ENCODE assay signal across 8 cellular contexts in the genomic region with DNA sequence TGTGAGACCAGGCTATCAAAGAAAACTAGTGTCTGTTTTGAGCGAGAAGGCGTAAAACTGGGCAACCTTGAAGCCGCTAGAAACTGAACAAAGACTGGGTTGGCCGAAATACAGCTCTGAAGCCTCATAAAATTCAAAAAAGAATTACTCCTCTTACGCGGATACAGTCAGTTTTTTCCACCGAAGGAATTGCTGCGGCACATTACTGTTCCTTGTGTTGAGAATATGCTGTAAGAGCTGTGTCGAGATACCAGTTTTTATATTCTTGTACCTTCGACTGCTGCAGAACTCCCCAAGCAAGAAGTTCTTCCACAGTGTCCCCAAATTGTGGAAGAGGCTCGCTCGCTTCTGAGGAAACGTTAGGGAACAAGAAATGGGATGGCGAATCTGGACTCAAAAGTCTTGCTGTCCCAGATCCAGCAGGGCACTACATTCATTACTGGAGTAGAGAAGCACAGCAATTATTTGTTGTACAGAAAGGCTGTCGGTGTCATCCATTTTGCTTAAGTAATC. TPM values are rescaled to one million over a fixed set of nuclear protein-coding genes. Genes with fewer than 3 reads are reported as not detected.
A peak's percentile ranks its signal among the peaks of the same experiment; 100 is the strongest.
DNase-seq lines count a peak whose midpoint lies in the region; ATAC-seq, FAIRE-seq and TF ChIP-seq lines count a peak whose summit lies in the region.

No MANE protein-coding gene starts in this region.

- H3K4me1 ChIP-seq in Loucy (ENCODE audit: insufficient read depth, low read length, poor library complexity, severe bottlenecking), result peaks cover 12% of the 10 kb centered on the region
- H3K4me1 ChIP-seq in vagina, result peaks cover 32% of the 10 kb centered on the region

- peak overlapping the region; percentile 98 for H3K4me3 Mint-ChIP-seq in memory B cell

- intact Hi-C loops in vagina (cut with DNase I), result no loop called here

- H3K36me3 Mint-ChIP-seq in memory B cell, result peaks cover 4% of the 10 kb centered on the region

- H3K36me3 ChIP-seq in Loucy (ENCODE audit: insufficient read depth, low read length), result peaks cover 4% of the 10 kb centered on the region; the same call in 1 of the 2 replicates
- H3K36me3 ChIP-seq in bronchial epithelial cell (ENCODE audit: control insufficient read depth, insufficient read depth, low read length), result peaks cover 5% of the 10 kb centered on the region
- peaks cover 0 to 13% of the 10 kb centered on the region in 2 donors for H3K36me3 ChIP-seq in vagina

- H3F3A ChIP-seq in Loucy (ENCODE audit: low read depth), result peaks cover 3% of the 10 kb centered on the region; the same call in 1 of the 2 replicates

- no peak for TF ChIP-seq CTCF in Loucy (conservative IDR thresholded peaks at IDR 0.05; ENCODE audit: low read length)
- TF ChIP-seq CTCF in bronchial epithelial cell (IDR thresholded peaks at IDR 0.05; ENCODE audit: insufficient read depth, low read length, severe bottlenecking), result no peak
- TF ChIP-seq CTCF in vagina (IDR thresholded peaks at IDR 0.05), result no peak

- H3K27ac Mint-ChIP-seq in memory B cell, result peak overlapping the region; percentile 97

- H4K20me1 ChIP-seq in Loucy (ENCODE audit: insufficient read depth, low read length, poor library complexity, severe bottlenecking), result peaks cover 24% of the 10 kb centered on the region

- no peaks in the 10 kb centered on the region for H3K9me2 ChIP-seq in Loucy (replicated peaks; ENCODE audit: low read depth, low read length)

- H3K9ac ChIP-seq in Loucy (ENCODE audit: low read depth, low read length, poor library complexity, severe bottlenecking), result peak overlapping the region; percentile 93

- peaks cover 6% of the 10 kb centered on the region for H3K27me3 Mint-ChIP-seq in memory B cell

- H3K79me2 ChIP-seq in Loucy (ENCODE audit: insufficient read depth, low read length), result peaks cover 34% of the 10 kb centered on the region

- peak overlapping the region; percentile 76 for H2AFZ ChIP-seq in Loucy (ENCODE audit: low read length)

- H3K4me3 ChIP-seq in Loucy (ENCODE audit: low read length, poor library complexity, severe bottlenecking) (peak overlapping the region; percentile 99), bronchial epithelial cell (ENCODE audit: low read depth, low read length) (peak overlapping the region; percentile 56), vagina (peak overlapping the region; percentile 70 to 77)

- TF ChIP-seq POLR2A in vagina (IDR thresholded peaks at IDR 0.05), result no peak

- H3K4me2 ChIP-seq in Loucy (ENCODE audit: low read depth, low read length, poor library complexity, severe bottlenecking), result peak overlapping the region; percentile 59

- peak; percentile 24 for DNase-seq in Ammon's horn (ENCODE audit: low spot score)
- DNase-seq in bronchial epithelial cell (ENCODE audit: low read depth), result peak; percentile 21
- peak in 1 of 2 donors; percentile 2 for DNase-seq in memory B cell (ENCODE audit: low spot score in 2 of 2)
- DNase-seq in vagina (ENCODE audit: extremely low spot score in 2 of 2), result no peak
- DNase-seq in stimulated activated CD4-positive, alpha-beta T cell treated with anti-CD3 and anti-CD28 coated beads, Interleukin-4, amount 100 ng/mL, for 1 hour, result no peak
- no peak for DNase-seq in ecto neural progenitor cell (ENCODE audit: low spot score)

- H3K4me1 Mint-ChIP-seq in memory B cell, result peaks cover 9% of the 10 kb centered on the region

- H3K9me3 ChIP-seq in Loucy (ENCODE audit: insufficient read depth, low read depth, low read length), result no peaks in the 10 kb centered on the region
- H3K9me3 ChIP-seq in vagina, result no peaks in the 10 kb centered on the region

- H3K27ac ChIP-seq in vagina, result peak overlapping the region; percentile 89

- H3K9me3 Mint-ChIP-seq in memory B cell, result no peaks in the 10 kb centered on the region

- H3K27me3 ChIP-seq in Loucy (ENCODE audit: insufficient read depth, low read length, poor library complexity, severe bottlenecking) (peaks cover 34% of the 10 kb centered on the region), bronchial epithelial cell (ENCODE audit: control insufficient read depth, insufficient read depth, low read length) (no peaks in the 10 kb centered on the region), vagina (no peaks in the 10 kb centered on the region)

- peak; percentile 10 for ATAC-seq in GM19397 (IDR thresholded peaks at IDR 0.05; ENCODE audit: unreplicated experiment)
- ATAC-seq in memory B cell (ENCODE audit: low read depth), result no peak

- FAIRE-seq in bronchial epithelial cell (lab: Jason Lieb, UNC), result no peak

RNA-seq across cellular contexts. Expression of gene COX7A2, which starts 0.5 kb away (rescaled TPM):
- total RNA-seq in bronchial epithelial cell, result 124 and 176 TPM in 2 replicates
- total RNA-seq in vagina, result 286 TPM

RNA-seq across cellular contexts. Expression of gene COL12A1, which starts 38.3 kb away (rescaled TPM):
- total RNA-seq in bronchial epithelial cell, result 6.4 and 11.3 TPM in 2 replicates
- 130 TPM for total RNA-seq in vagina

RNA-seq across cellular contexts. Expression of gene TMEM30A, which starts 40.5 kb away (rescaled TPM):
- total RNA-seq in bronchial epithelial cell, result 96.9 and 118 TPM in 2 replicates
- 52.1 TPM for total RNA-seq in vagina

Comparison
In these comparisons a context has a peak if more than half of its experiments do, and no peak if none do; other contexts are left out.
1. DNase-seq: peak in Ammon's horn (single experiment) and bronchial epithelial cell (single experiment); none in vagina (0 of 2), stimulated activated CD4-positive, alpha-beta T cell treated with anti-CD3 and anti-CD28 coated beads, Interleukin-4, amount 100 ng/mL, for 1 hour (single experiment) and ecto neural progenitor cell (single experiment).
2. RNA of gene COL12A1, which starts 38.3 kb away (total RNA-seq): 130 TPM in vagina (single experiment); 6.4 to 11.3 TPM in bronchial epithelial cell; every median in the first group is over 10 times any median in the second.
3. Peak in every context shown above with its lines, with median percentiles within 50 percentile points of each other: H3K4me3 ChIP-seq.